ENCODE assay signal across 25 cellular contexts in the genomic region with DNA sequence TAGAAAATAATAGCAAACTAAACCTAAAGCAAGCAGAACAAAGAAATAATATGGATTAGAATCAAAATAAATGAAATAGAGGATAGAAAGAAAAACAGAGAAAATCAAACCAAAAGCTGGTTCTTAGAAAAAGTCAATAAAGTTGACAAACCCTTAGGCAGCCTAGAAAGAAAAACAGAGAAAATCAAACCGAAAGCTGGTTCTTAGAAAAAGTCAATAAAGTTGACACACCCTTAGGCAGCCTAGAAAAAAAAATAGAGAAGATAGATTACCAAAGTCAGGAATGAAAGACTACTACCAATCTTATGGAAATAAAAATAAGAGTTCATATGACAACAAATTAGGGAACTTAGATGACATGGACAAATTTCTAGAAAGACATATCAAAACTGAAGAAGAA.
"Had no signal": no experiment of that assay in that cellular context is flagged by ENCODE, and none has a peak within 500 bp of the region (broad histone marks: within the 10 kb centered on the region; RNA-seq: fewer than 3 reads in every experiment).

No MANE protein-coding gene starts in this region.

- H3K36me3 ChIP-seq: ascending aorta, cardiac muscle cell had no signal

- H3K9ac ChIP-seq: KMS-11 had no signal

- H3K27ac ChIP-seq: ascending aorta, cardiac muscle cell, KMS-11 had no signal

- H3K27ac Mint-ChIP-seq: activated CD4-positive, alpha-beta T cell treated with anti-CD3 and anti-CD28 coated beads, Interleukin-2, amount 10 ng/mL, durations not matched to agents 24 days and 14 days; activated CD8-positive, alpha-beta T cell treated with anti-CD3 and anti-CD28 coated beads for 36 hours; activated naive CD8-positive, alpha-beta T cell; activated naive CD8-positive, alpha-beta T cell treated with anti-CD3 and anti-CD28 coated beads, Interleukin-2, amount 50 U/mL, for 24 hours; activated T-cell treated with anti-CD3 and anti-CD28 coated beads, Interleukin-2, amount 50 U/mL, for 72 hours; activated T-helper 2 cell treated with anti-CD3 and anti-CD28 coated beads, Interferon-gamma antibody, Interleukin-2, Interleukin-4, amounts not matched to agents 10 μg/mL and 5 μg/mL and 100 μg/mL, durations not matched to agents 14 hours and 24 hours and 36 hours had no signal

- ATAC-seq: activated CD8-positive, alpha-beta T cell treated with anti-CD3 and anti-CD28 coated beads for 36 hours; activated naive CD8-positive, alpha-beta T cell treated with anti-CD3 and anti-CD28 coated beads, Interleukin-2, amount 50 U/mL, for 24 hours; activated T-cell treated with anti-CD3 and anti-CD28 coated beads, Interleukin-2, amount 50 U/mL, for 72 hours had no signal

- H3K4me1 ChIP-seq: ascending aorta had no signal

- DNase-seq: activated CD4-positive, alpha-beta T cell treated with anti-CD3 and anti-CD28 coated beads, Interleukin-2, amount 10 ng/mL, durations not matched to agents 24 days and 14 days; activated CD8-positive, alpha-beta T cell treated with anti-CD3 and anti-CD28 coated beads for 36 hours; activated gamma-delta T cell; activated naive CD4-positive, alpha-beta T cell treated with Interleukin-2 at 50 U/mL for 16 hours; activated naive CD8-positive, alpha-beta T cell treated with anti-CD3 and anti-CD28 coated beads, Interleukin-2, amount 50 U/mL, for 24 hours; activated T-cell treated with anti-CD3 and anti-CD28 coated beads, Interleukin-2, amount 50 U/mL, for 1 hour; activated T-cell treated with anti-CD3 and anti-CD28 coated beads, Interleukin-2, amount 50 U/mL, for 72 hours; amniotic stem cell; MM.1S; MV-4-11; NCI-H1092; NCI-H1436 treated with DMSO at 0.1 percent for 48 hours; NCI-H1694 treated with DMSO at 0.1 percent for 48 hours; NCI-H2029; NCI-H345; NCI-H524 treated with DMSO at 0.1 percent for 48 hours; NCI-H748 treated with DMSO at 0.1 percent for 48 hours; NK-92 treated with Interleukin-12 subunit alpha and Interleukin-12 subunit beta, amount 100 ng/mL, for 24 hours; Right ventricle myocardium superior; SW 1271 had no signal

- H3K4me3 Mint-ChIP-seq: activated CD4-positive, alpha-beta T cell treated with anti-CD3 and anti-CD28 coated beads, Interleukin-2, amount 10 ng/mL, durations not matched to agents 24 days and 14 days; activated CD8-positive, alpha-beta T cell treated with anti-CD3 and anti-CD28 coated beads for 36 hours; activated naive CD8-positive, alpha-beta T cell; activated naive CD8-positive, alpha-beta T cell treated with anti-CD3 and anti-CD28 coated beads, Interleukin-2, amount 50 U/mL, for 24 hours; activated T-cell treated with anti-CD3 and anti-CD28 coated beads, Interleukin-2, amount 50 U/mL, for 72 hours had no signal

- H3K4me3 ChIP-seq: ascending aorta, cardiac muscle cell had no signal

- H3K27me3 ChIP-seq: ascending aorta, cardiac muscle cell had no signal

- H3K27me3 Mint-ChIP-seq: activated naive CD8-positive, alpha-beta T cell; activated naive CD8-positive, alpha-beta T cell treated with anti-CD3 and anti-CD28 coated beads, Interleukin-2, amount 50 U/mL, for 24 hours had no signal
